Comparison of ENCODE assay signal across 12 cellular contexts in the genomic region with DNA sequence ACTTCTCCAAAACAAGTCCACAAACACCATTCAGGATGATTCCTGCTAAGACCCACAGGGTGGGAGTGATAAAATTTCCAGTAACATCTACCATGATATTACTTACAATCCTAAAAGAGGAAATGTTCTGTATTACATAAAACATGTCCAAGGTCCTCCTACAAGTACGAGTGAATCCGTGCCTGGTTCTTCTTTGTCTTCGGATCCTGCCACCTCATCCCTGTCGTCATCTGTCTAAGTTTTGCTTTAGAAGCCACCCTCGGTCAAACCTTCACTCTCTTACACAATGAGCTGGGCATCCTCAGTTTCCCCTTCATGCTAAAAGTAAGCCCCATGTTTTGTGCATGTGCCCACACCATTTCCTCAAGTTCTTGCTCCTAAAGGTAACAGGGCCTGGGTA.
"Had no signal": no experiment of that assay in that cellular context is flagged by ENCODE, and none has a peak within 500 bp of the region (broad histone marks: within the 10 kb centered on the region; RNA-seq: fewer than 3 reads in every experiment).

No MANE protein-coding gene starts in this region.

- H3K27me3 ChIP-seq: adrenal gland, foreskin keratinocyte, left lung, testis had no signal

- H3K9me3 ChIP-seq: adrenal gland, heart left ventricle, left lung, testis had no signal

- H3K27ac ChIP-seq: adrenal gland, left lung, testis had no signal

- H3K4me1 ChIP-seq: adrenal gland, heart left ventricle, left lung, testis had no signal

- H3K36me3 ChIP-seq: adrenal gland, heart left ventricle, left lung had no signal

- ATAC-seq: activated CD4-positive, CD25-positive, alpha-beta regulatory T cell treated with anti-CD3 and anti-CD28 coated beads, Interleukin-2, amount 50 U/mL, for 24 hours; foreskin keratinocyte; heart left ventricle; left lung; stimulated activated naive CD8-positive, alpha-beta T cell treated with anti-CD3 and anti-CD28 coated beads, Interleukin-15, Interleukin-2, amounts not matched to agents 100 U/mL and 50 U/mL, for 24 hours had no signal

- DNase-seq: activated naive CD4-positive, alpha-beta T cell treated with anti-CD3 and anti-CD28 coated beads, Interleukin-2, amount 50 U/mL, for 16 hours; adrenal gland; foreskin keratinocyte; heart left ventricle; islet precursor cell; left lung; retina; stimulated activated CD4-positive, alpha-beta T cell treated with anti-CD3 and anti-CD28 coated beads, Interleukin-4, amount 100 ng/mL, for 1 hour; stimulated activated CD8-positive, alpha-beta memory T cell treated with anti-CD3 and anti-CD28 coated beads, Interleukin-4, amount 100 ng/mL, for 48 hours; stimulated activated naive CD8-positive, alpha-beta T cell treated with anti-CD3 and anti-CD28 coated beads, Interleukin-15, Interleukin-2, amounts not matched to agents 100 U/mL and 50 U/mL, for 24 hours; testis had no signal

- H3K4me3 ChIP-seq: adrenal gland, heart left ventricle, left lung, testis had no signal
